Comparison of ENCODE assay signal across 8 cellular contexts in genomic region chr15:90871097-90871715, GRCh38.
A peak's percentile ranks its signal among the peaks of the same experiment; 100 is the strongest.
DNase-seq lines count a peak whose midpoint lies in the region; ATAC-seq and TF ChIP-seq lines count a peak whose summit lies in the region.

No MANE protein-coding gene starts in this region.

- no peak for TF ChIP-seq CTCF in brain microvascular endothelial cell (IDR thresholded peaks at IDR 0.05; ENCODE audit: low read depth, low read length, missing control alignments)

- peak overlapping the region; percentile 72 for H3K4me3 ChIP-seq in brain microvascular endothelial cell (ENCODE audit: low read depth, low read length)

- peaks cover 9% of the 10 kb centered on the region for H3K36me3 ChIP-seq in brain microvascular endothelial cell (replicated peaks)

- no peaks in the 10 kb centered on the region for H3K27me3 ChIP-seq in brain microvascular endothelial cell (replicated peaks)
- no peaks in the 10 kb centered on the region for H3K27me3 ChIP-seq in layer of hippocampus (ENCODE audit: control insufficient read depth, insufficient read depth, low read length)

- ATAC-seq in stimulated activated naive CD8-positive, alpha-beta T cell treated with anti-CD3 and anti-CD28 coated beads, Interleukin-15, Interleukin-2, amounts not matched to agents 100 U/mL and 50 U/mL, for 24 hours = peak; percentile 1

- H3K27ac ChIP-seq in brain microvascular endothelial cell = peak overlapping the region; percentile 91
- H3K27ac ChIP-seq in layer of hippocampus (ENCODE audit: low read depth, low read length) = peak overlapping the region; percentile 82

- DNase-seq in stimulated activated CD4-positive, alpha-beta T cell treated with anti-CD3 and anti-CD28 coated beads, Interleukin-4, amount 100 ng/mL, for 1 hour = peak; percentile 39
- no peak for DNase-seq in stimulated activated CD4-positive, alpha-beta T cell treated with anti-CD3 and anti-CD28 coated beads, Interleukin-2, amount 100 ng/mL, for 48 hours
- peak; percentile 62 for DNase-seq in OCI-M1 (lab: John Stamatoyannopoulos, UW)
- DNase-seq in brain microvascular endothelial cell = peak; percentile 12
- DNase-seq in stimulated activated naive CD8-positive, alpha-beta T cell treated with anti-CD3 and anti-CD28 coated beads, Interleukin-15, Interleukin-2, amounts not matched to agents 100 U/mL and 50 U/mL, for 24 hours = no peak
- DNase-seq in 8988T = no peak
- DNase-seq in NCI-H345 treated with DMSO at 0.1 percent for 48 hours (lab: John Stamatoyannopoulos, UW; ENCODE audit: unreplicated experiment) = no peak

- in situ Hi-C loops in brain microvascular endothelial cell (cut with HindIII; ENCODE audit: low pct_ligation_motif_present, low sequenced_read_pairs) = no loop called here

Comparison
In these comparisons a context has a peak if more than half of its experiments do, and no peak if none do; other contexts are left out.
1. DNase-seq: peak in stimulated activated CD4-positive, alpha-beta T cell treated with anti-CD3 and anti-CD28 coated beads, Interleukin-4, amount 100 ng/mL, for 1 hour (single experiment), OCI-M1 (single experiment) and brain microvascular endothelial cell (single experiment); none in stimulated activated CD4-positive, alpha-beta T cell treated with anti-CD3 and anti-CD28 coated beads, Interleukin-2, amount 100 ng/mL, for 48 hours (0 of 2), stimulated activated naive CD8-positive, alpha-beta T cell treated with anti-CD3 and anti-CD28 coated beads, Interleukin-15, Interleukin-2, amounts not matched to agents 100 U/mL and 50 U/mL, for 24 hours (single experiment), 8988T (single experiment) and NCI-H345 treated with DMSO at 0.1 percent for 48 hours (single experiment).